Comparison of ENCODE assay signal across 9 cellular contexts in the genomic region with DNA sequence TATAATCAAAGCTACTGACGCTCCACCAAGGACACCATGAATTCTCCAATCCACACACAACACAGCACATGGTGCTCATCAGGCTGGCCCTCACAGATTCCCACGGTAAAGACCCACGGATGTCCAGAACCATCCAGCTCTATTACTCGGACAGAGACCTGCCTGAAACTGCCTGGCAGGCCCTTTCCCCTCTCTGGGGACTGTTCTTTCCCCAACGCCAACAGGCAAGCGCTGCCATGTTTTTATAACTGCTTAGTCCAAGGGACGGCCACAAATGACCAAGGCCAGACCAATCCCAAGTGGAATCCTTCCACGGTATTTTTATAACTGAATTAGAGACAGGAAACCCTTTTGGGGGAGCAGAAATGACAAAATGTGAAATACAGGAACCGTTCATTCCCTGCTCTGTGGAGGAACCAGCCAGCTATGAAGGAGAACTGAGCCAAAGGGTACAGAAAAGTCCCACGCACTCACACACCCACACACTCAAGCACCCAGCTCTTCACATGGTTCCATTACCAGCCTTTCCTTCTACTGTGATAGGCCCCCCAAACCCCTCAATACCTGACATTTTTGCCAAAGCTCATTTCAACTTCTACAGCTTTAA. TPM values are rescaled to one million over a fixed set of nuclear protein-coding genes. Genes with fewer than 3 reads are reported as not detected.
DNase-seq lines count a peak whose midpoint lies in the region; ATAC-seq and TF ChIP-seq lines count a peak whose summit lies in the region.
"Had no signal": no experiment of that assay in that cellular context is flagged by ENCODE, and none has a peak within 500 bp of the region (broad histone marks: within the 10 kb centered on the region; RNA-seq: fewer than 3 reads in every experiment).

No MANE protein-coding gene starts in this region.

- H4K91ac ChIP-seq in H9 (ENCODE audit: insufficient read length, low read depth, low read length) (no peak overlapping the region), trophoblast cell (ENCODE audit: low read depth, low read length) (no peak overlapping the region)

- H3K4me1 ChIP-seq in H9 (ENCODE audit: insufficient read depth, low read length) (peaks cover 2% of the 10 kb centered on the region; the same call in 1 of the 2 replicates), trophoblast cell (ENCODE audit: control insufficient read depth in 1 of 2, insufficient read depth in 2 of 2, low read length in 2 of 2) (peaks cover 7 to 9% of the 10 kb centered on the region in 2 experiments)

- no CpG with 5 or more reads among the region's 10 CpGs for WGBS in H9 (ENCODE audit: extremely low coverage, insufficient read length, low lambda C conversion rate)
- no CpG with 5 or more reads among the region's 10 CpGs for WGBS in trophoblast cell (ENCODE audit: extremely low coverage, insufficient coverage, insufficient read length)

- DNase-seq in activated CD4-positive, alpha-beta T cell treated with anti-CD3 and anti-CD28 coated beads for 36 hours = no peak
- no peak for DNase-seq in activated CD4-positive, alpha-beta T cell treated with anti-CD3 and anti-CD28 coated beads for 1 hour
- DNase-seq in H9 = no peak
- no peak for DNase-seq in activated naive CD8-positive, alpha-beta T cell treated with anti-CD3 and anti-CD28 coated beads for 36 hours
- no peak for DNase-seq in trophoblast cell
- no peak for DNase-seq in OCI-M2 (lab: John Stamatoyannopoulos, UW; ENCODE audit: unreplicated experiment)
- no peak for DNase-seq in NCI-H2227 (lab: John Stamatoyannopoulos, UW; ENCODE audit: unreplicated experiment)

- no peak overlapping the region for H2AFZ ChIP-seq in H9 (ENCODE audit: low read length)
- peak overlapping the region; percentile 7 for H2AFZ ChIP-seq in trophoblast cell (ENCODE audit: insufficient read depth, low read length, poor library complexity)

- intact Hi-C loops in activated CD4-positive, alpha-beta T cell treated with anti-CD3 and anti-CD28 coated beads for 36 hours (cut with DNase I, micrococcal nuclease) = loop anchor here (2.0 to 10.0 kb wide), 7 partner anchors 17 to 1183 kb away; partner anchors contain the start of genes DNAJC1 (in 2 of the 2), BMI1 (in 1 of the 2), COMMD3 (in 1 of the 2) and SKIDA1 (in 1 of the 2)

- H3K27ac ChIP-seq in H9 (ENCODE audit: insufficient read length, low read depth, low read length) (no peak overlapping the region), trophoblast cell (ENCODE audit: low read depth, low read length) (no peak overlapping the region)
- H3K27ac ChIP-seq: right atrium auricular region had no signal

- no peaks in the 10 kb centered on the region for H3K36me3 ChIP-seq in trophoblast cell (ENCODE audit: control insufficient read depth in 1 of 2, insufficient read depth in 2 of 2, low read length in 2 of 2)
- H3K36me3 ChIP-seq: right atrium auricular region had no signal

- H3K4me2 ChIP-seq in H9 (ENCODE audit: insufficient read depth, insufficient read length, low read length) (no peak overlapping the region), trophoblast cell (ENCODE audit: low read length) (no peak overlapping the region)

- H4K8ac ChIP-seq in H9 (replicated peaks; ENCODE audit: insufficient read length, low read depth, low read length) = no peak overlapping the region
- peak overlapping the region; percentile 60 for H4K8ac ChIP-seq in trophoblast cell (ENCODE audit: low read depth, low read length)

- no peak overlapping the region for H2BK12ac ChIP-seq in H9 (ENCODE audit: insufficient read length, low read depth, low read length)
- no peak overlapping the region for H2BK12ac ChIP-seq in trophoblast cell (ENCODE audit: low read length)

- no peak overlapping the region for H3K9ac ChIP-seq in H9 (ENCODE audit: extremely low read depth, insufficient read length, low read length)
- H3K9ac ChIP-seq in trophoblast cell (ENCODE audit: low read length) = no peak overlapping the region

- H3T11ph ChIP-seq in H9 (ENCODE audit: low read length) = no peak overlapping the region

- H3K23ac ChIP-seq in H9 (ENCODE audit: insufficient read length, low read depth, low read length) (no peak overlapping the region), trophoblast cell (ENCODE audit: low read length) (no peak overlapping the region)

- H3K4me1 Mint-ChIP-seq in activated CD4-positive, alpha-beta T cell treated with anti-CD3 and anti-CD28 coated beads for 36 hours = peaks cover 67% of the 10 kb centered on the region
- peaks cover 36 to 43% of the 10 kb centered on the region in 2 experiments for H3K4me1 Mint-ChIP-seq in H9
- H3K4me1 Mint-ChIP-seq in activated naive CD8-positive, alpha-beta T cell treated with anti-CD3 and anti-CD28 coated beads for 36 hours = peaks cover 67% of the 10 kb centered on the region

- no peaks in the 10 kb centered on the region for H4K20me1 ChIP-seq in H9 (ENCODE audit: control insufficient read depth, insufficient read depth, insufficient read length)

- 0 out of 2 replicates have a peak overlapping the region, but pooled peaks have one; percentile 18 for H3K14ac ChIP-seq in H9 (ENCODE audit: insufficient read depth, low read length)
- H3K14ac ChIP-seq in trophoblast cell (ENCODE audit: low read length) = no peak overlapping the region

- TF ChIP-seq CTCF in H9 (conservative IDR thresholded peaks at IDR 0.05) = no peak

- H3K23me2 ChIP-seq in H9 (ENCODE audit: insufficient read length, low read depth, low read length, poor library complexity, severe bottlenecking) = peaks cover 12% of the 10 kb centered on the region

- no peak overlapping the region for H2BK5ac ChIP-seq in H9 (ENCODE audit: insufficient read length, low read length)
- peak overlapping the region; percentile 44 for H2BK5ac ChIP-seq in trophoblast cell (ENCODE audit: low read depth, low read length, poor library complexity)

- no peak overlapping the region for H3K4me3 ChIP-seq in trophoblast cell (ENCODE audit: low read depth, low read length)
- H3K4me3 ChIP-seq: right atrium auricular region had no signal

- H3K18ac ChIP-seq in H9 (ENCODE audit: insufficient read length, low read depth, low read length) (no peak overlapping the region), trophoblast cell (ENCODE audit: low read length) (no peak overlapping the region)

- no peak overlapping the region for H3K4ac ChIP-seq in H9 (ENCODE audit: low read depth, low read length)
- H3K4ac ChIP-seq in trophoblast cell (ENCODE audit: low read depth, low read length) = peak overlapping the region; percentile 98

- no peak overlapping the region for H2BK20ac ChIP-seq in H9 (ENCODE audit: low read depth, low read length, poor library complexity, severe bottlenecking)

- H2BK120ac ChIP-seq in H9 (ENCODE audit: low read depth, low read length, poor library complexity, severe bottlenecking) (no peak overlapping the region), trophoblast cell (ENCODE audit: insufficient read depth, low read length, poor library complexity) (no peak overlapping the region)

- H3K56ac ChIP-seq in H9 (ENCODE audit: insufficient read length, low read depth, low read length) = no peak overlapping the region

- no peak overlapping the region for H4K5ac ChIP-seq in H9 (ENCODE audit: insufficient read length, low read depth, low read length)

- no peaks in the 10 kb centered on the region for H3K9me3 ChIP-seq in H9 (ENCODE audit: control insufficient read depth, low read depth, low read length)
- H3K9me3 ChIP-seq in trophoblast cell (ENCODE audit: insufficient read depth, low read depth, low read length) = no peaks in the 10 kb centered on the region
- H3K9me3 ChIP-seq: right atrium auricular region had no signal

- H3K27me3 Mint-ChIP-seq in activated CD4-positive, alpha-beta T cell treated with anti-CD3 and anti-CD28 coated beads for 36 hours = no peaks in the 10 kb centered on the region
- peaks cover 6% of the 10 kb centered on the region for H3K27me3 Mint-ChIP-seq in H9 (ENCODE audit: low read depth)
- H3K27me3 Mint-ChIP-seq in activated naive CD8-positive, alpha-beta T cell treated with anti-CD3 and anti-CD28 coated beads for 36 hours = no peaks in the 10 kb centered on the region

- POLR2A ChIA-PET in activated CD4-positive, alpha-beta T cell treated with anti-CD3 and anti-CD28 coated beads for 36 hours (lab: Charles Lee) = interaction anchor here (2.0 kb wide), 1 partner anchor 99 kb away, joined by 6 read pairs; no protein-coding TSS in a partner anchor

- no peak overlapping the region for H2BK15ac ChIP-seq in H9 (ENCODE audit: low read depth, low read length)

- H3K79me1 ChIP-seq in H9 (ENCODE audit: insufficient read depth, low read depth, low read length, poor library complexity, severe bottlenecking) = peaks cover 14% of the 10 kb centered on the region
- peaks cover 10% of the 10 kb centered on the region for H3K79me1 ChIP-seq in trophoblast cell (ENCODE audit: low read length)

- H3K27me3 ChIP-seq in H9 (ENCODE audit: insufficient read depth, low read length) (no peaks in the 10 kb centered on the region; the same call in 1 of the 2 replicates), trophoblast cell (ENCODE audit: insufficient read depth, low read length) (no peaks in the 10 kb centered on the region)
- H3K27me3 ChIP-seq: right atrium auricular region had no signal

- peak overlapping the region; percentile 83 for H3K27ac Mint-ChIP-seq in activated CD4-positive, alpha-beta T cell treated with anti-CD3 and anti-CD28 coated beads for 36 hours
- peak overlapping the region; percentile 16 to 44 (median 44); a peak in 2 of 7 replicates for H3K27ac Mint-ChIP-seq in H9
- peak overlapping the region; percentile 90 for H3K27ac Mint-ChIP-seq in activated naive CD8-positive, alpha-beta T cell treated with anti-CD3 and anti-CD28 coated beads for 36 hours

- H4K12ac ChIP-seq in trophoblast cell (ENCODE audit: low read depth, low read length) = no peak overlapping the region

- peaks cover 4% of the 10 kb centered on the region for H3K9me3 Mint-ChIP-seq in activated CD4-positive, alpha-beta T cell treated with anti-CD3 and anti-CD28 coated beads for 36 hours (ENCODE audit: low read depth)
- no peaks in the 10 kb centered on the region; a peak in 1 of 5 replicates for H3K9me3 Mint-ChIP-seq in H9
- H3K9me3 Mint-ChIP-seq in activated naive CD8-positive, alpha-beta T cell treated with anti-CD3 and anti-CD28 coated beads for 36 hours = peaks cover 6% of the 10 kb centered on the region

- H2AK5ac ChIP-seq in H9 (ENCODE audit: insufficient read length, low read length) (no peak overlapping the region), trophoblast cell (ENCODE audit: low read length) (no peak overlapping the region)

- CTCF ChIA-PET in activated CD4-positive, alpha-beta T cell treated with anti-CD3 and anti-CD28 coated beads for 36 hours (lab: Charles Lee) = interaction anchor here (0.9 to 1.2 kb wide), 2 partner anchors 9 to 80 kb away, joined by 3 read pairs; no protein-coding TSS in a partner anchor

- ATAC-seq in activated CD4-positive, alpha-beta T cell treated with anti-CD3 and anti-CD28 coated beads for 36 hours = no peak
- ATAC-seq in HG03469 (IDR thresholded peaks at IDR 0.05; ENCODE audit: unreplicated experiment) = no peak

- H3K79me2 ChIP-seq in H9 (ENCODE audit: insufficient read depth, low read length) (peaks cover 45% of the 10 kb centered on the region), trophoblast cell (ENCODE audit: control insufficient read depth, insufficient read depth, low read length, poor library complexity) (peaks cover 37% of the 10 kb centered on the region)

- peak overlapping the region; percentile 34 for H3K4me3 Mint-ChIP-seq in activated CD4-positive, alpha-beta T cell treated with anti-CD3 and anti-CD28 coated beads for 36 hours
- no peak overlapping the region for H3K4me3 Mint-ChIP-seq in H9
- peak overlapping the region; percentile 71 for H3K4me3 Mint-ChIP-seq in activated naive CD8-positive, alpha-beta T cell treated with anti-CD3 and anti-CD28 coated beads for 36 hours

- H3K36me3 Mint-ChIP-seq in activated CD4-positive, alpha-beta T cell treated with anti-CD3 and anti-CD28 coated beads for 36 hours (ENCODE audit: low read depth) = peaks cover 26% of the 10 kb centered on the region
- H3K36me3 Mint-ChIP-seq in H9 (ENCODE audit: insufficient read depth in 1 of 3, low read depth in 3 of 3) = no peaks in the 10 kb centered on the region; a peak in 1 of 7 replicates
- H3K36me3 Mint-ChIP-seq in activated naive CD8-positive, alpha-beta T cell treated with anti-CD3 and anti-CD28 coated beads for 36 hours = peaks cover 51% of the 10 kb centered on the region

RNA-seq across cellular contexts. Expression of gene PIP4K2A, which starts 4.1 kb away (rescaled TPM):
- 100 to 1,000 TPM; 105 to 108 TPM for total RNA-seq in activated CD4-positive, alpha-beta T cell treated with anti-CD3 and anti-CD28 coated beads for 36 hours
- total RNA-seq in H9 (2021) = 33.3 and 33.6 TPM in 2 replicates
- total RNA-seq in activated naive CD8-positive, alpha-beta T cell treated with anti-CD3 and anti-CD28 coated beads for 36 hours = 100 to 1,000 TPM; 111 to 118 TPM
- polyA plus RNA-seq in trophoblast cell (2013) = 94.7 and 97.3 TPM in 2 replicates

Comparison
In these comparisons a context has a peak if more than half of its experiments do, and no peak if none do; other contexts are left out.
1. H3K4me3 Mint-ChIP-seq: peak in activated CD4-positive, alpha-beta T cell treated with anti-CD3 and anti-CD28 coated beads for 36 hours (single experiment) and activated naive CD8-positive, alpha-beta T cell treated with anti-CD3 and anti-CD28 coated beads for 36 hours (single experiment); none in H9 (0 of 2).
2. Peak in every context shown above with its lines, with median percentiles within 50 percentile points of each other: H3K27ac Mint-ChIP-seq.